In the genomic region with DNA sequence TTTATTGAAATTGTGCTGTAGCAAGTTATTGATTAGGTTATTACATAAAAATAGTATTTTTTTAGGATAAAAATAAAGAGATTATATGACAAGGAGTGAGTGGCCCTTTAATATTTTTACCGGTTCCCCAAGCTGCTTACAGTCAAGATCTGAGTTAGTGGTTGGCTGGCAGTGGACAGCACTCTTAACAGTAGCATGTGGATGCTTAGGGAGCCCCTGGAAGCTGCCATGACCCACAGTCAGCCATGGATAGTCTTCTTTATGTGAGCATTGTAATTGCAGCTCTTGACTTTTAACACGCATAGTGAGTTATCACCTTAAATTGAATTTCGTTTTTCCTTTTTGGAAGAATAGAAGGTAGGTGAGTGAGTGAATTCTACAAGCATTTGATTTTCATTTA, we compare ENCODE assay signal across 15 cellular contexts.
"Had no signal": no experiment of that assay in that cellular context is flagged by ENCODE, and none has a peak within 500 bp of the region (broad histone marks: within the 10 kb centered on the region; RNA-seq: fewer than 3 reads in every experiment).

No MANE protein-coding gene starts in this region.

- H3K27me3 Mint-ChIP-seq: activated naive CD4-positive, alpha-beta T cell treated with anti-CD3 and anti-CD28 coated beads, Interleukin-2, amount 10 ng/mL, durations not matched to agents 7 days and 5 days; T-helper 17 cell had no signal

- H3K27me3 ChIP-seq: adrenal gland, stomach had no signal

- FAIRE-seq: urothelium cell line had no signal

- H3K9me3 Mint-ChIP-seq: activated naive CD4-positive, alpha-beta T cell treated with anti-CD3 and anti-CD28 coated beads, Interleukin-2, amount 10 ng/mL, durations not matched to agents 7 days and 5 days; activated T-helper 2 cell treated with anti-CD3 and anti-CD28 coated beads, Interferon-gamma antibody, Interleukin-2, Interleukin-4, amounts not matched to agents 10 μg/mL and 5 μg/mL and 100 μg/mL, durations not matched to agents 14 hours and 24 hours and 36 hours; natural killer cell had no signal

- H3K4me3 Mint-ChIP-seq: activated naive CD4-positive, alpha-beta T cell treated with anti-CD3 and anti-CD28 coated beads, Interleukin-2, amount 10 ng/mL, durations not matched to agents 7 days and 5 days; natural killer cell; T-helper 17 cell had no signal

- H3K4me3 ChIP-seq: adrenal gland, stomach, thoracic aorta had no signal

- H3K27ac Mint-ChIP-seq: activated naive CD4-positive, alpha-beta T cell treated with anti-CD3 and anti-CD28 coated beads, Interleukin-2, amount 10 ng/mL, durations not matched to agents 7 days and 5 days; natural killer cell; T-helper 17 cell had no signal

- H3K36me3 ChIP-seq: adrenal gland, thoracic aorta had no signal

- DNase-seq: activated naive CD4-positive, alpha-beta T cell treated with anti-CD3 and anti-CD28 coated beads, Interleukin-2, amount 10 ng/mL, durations not matched to agents 7 days and 5 days; central memory CD4-positive, alpha-beta T cell; cortex of kidney; effector CD8-positive, alpha-beta T cell; hypothalamus; kidney glomerular epithelial cell; natural killer cell; occipital lobe; stimulated activated CD4-positive, alpha-beta T cell treated with anti-CD3 and anti-CD28 coated beads, Interleukin-4, amount 100 ng/mL, for 1 hour; stomach; T-helper 17 cell had no signal

- H3K27ac ChIP-seq: adrenal gland, thoracic aorta had no signal

- H3K9me3 ChIP-seq: stomach, thoracic aorta had no signal

- ATAC-seq: natural killer cell, T-helper 17 cell had no signal
